ENCODE assay signal across 8 cellular contexts in the genomic region with DNA sequence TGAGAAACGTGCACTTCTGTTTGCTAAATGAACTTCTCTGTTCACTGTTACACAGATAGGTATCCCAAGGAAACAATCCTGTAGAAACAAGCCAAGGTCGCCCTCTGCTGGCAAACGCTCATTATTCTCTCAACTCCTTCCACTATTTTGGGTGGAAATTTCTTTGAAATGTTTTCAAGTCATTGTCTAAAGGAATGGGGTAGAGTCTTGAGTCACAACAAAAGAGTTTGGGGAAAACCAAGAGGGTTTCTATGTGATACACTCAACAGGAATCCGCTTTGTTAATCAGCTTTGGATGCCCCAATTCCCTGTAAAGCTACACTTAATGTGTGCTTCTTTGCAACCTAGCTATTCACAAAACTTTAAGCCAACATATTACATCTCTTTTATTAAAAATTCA.
DNase-seq lines count a peak whose midpoint lies in the region; ATAC-seq and TF ChIP-seq lines count a peak whose summit lies in the region.

No MANE protein-coding gene starts in this region.

- no peak for ATAC-seq in HG02571 (IDR thresholded peaks at IDR 0.05; ENCODE audit: unreplicated experiment)

- TF ChIP-seq CTCF in astrocyte of the cerebellum (IDR thresholded peaks at IDR 0.05; ENCODE audit: low read depth, low read length, missing control alignments) = peak; percentile 62

- in situ Hi-C loops in astrocyte of the cerebellum (cut with HindIII; ENCODE audit: low sequenced_read_pairs) = no loop called here

- peak; percentile 49 to 63 for DNase-seq in NCI-H2081 (lab: John Stamatoyannopoulos, UW)
- DNase-seq in NCI-H2081 treated with DMSO at 0.1 percent for 48 hours (lab: John Stamatoyannopoulos, UW) = no peak
- DNase-seq in NCI-H1105 treated with DMSO at 0.1 percent for 48 hours (lab: John Stamatoyannopoulos, UW) = peak; percentile 46
- DNase-seq in T1000 (lab: John Stamatoyannopoulos, UW) = peak; percentile 78
- peak; percentile 57 for DNase-seq in astrocyte of the cerebellum (ENCODE audit: low read depth)
- DNase-seq in iPS-NIHi11 (ENCODE audit: low spot score) = peak; percentile 39
- peak; percentile 18 to 53 for DNase-seq in stimulated activated CD4-positive, alpha-beta T cell treated with anti-CD3 and anti-CD28 coated beads, Interleukin-15, amount 100 ng/mL, for 1 hour (ENCODE audit: low read depth in 1 of 2, low spot score in 1 of 2)

- no peak overlapping the region for H3K4me3 ChIP-seq in astrocyte of the cerebellum (ENCODE audit: low read depth, low read length)
